In the genomic region with DNA sequence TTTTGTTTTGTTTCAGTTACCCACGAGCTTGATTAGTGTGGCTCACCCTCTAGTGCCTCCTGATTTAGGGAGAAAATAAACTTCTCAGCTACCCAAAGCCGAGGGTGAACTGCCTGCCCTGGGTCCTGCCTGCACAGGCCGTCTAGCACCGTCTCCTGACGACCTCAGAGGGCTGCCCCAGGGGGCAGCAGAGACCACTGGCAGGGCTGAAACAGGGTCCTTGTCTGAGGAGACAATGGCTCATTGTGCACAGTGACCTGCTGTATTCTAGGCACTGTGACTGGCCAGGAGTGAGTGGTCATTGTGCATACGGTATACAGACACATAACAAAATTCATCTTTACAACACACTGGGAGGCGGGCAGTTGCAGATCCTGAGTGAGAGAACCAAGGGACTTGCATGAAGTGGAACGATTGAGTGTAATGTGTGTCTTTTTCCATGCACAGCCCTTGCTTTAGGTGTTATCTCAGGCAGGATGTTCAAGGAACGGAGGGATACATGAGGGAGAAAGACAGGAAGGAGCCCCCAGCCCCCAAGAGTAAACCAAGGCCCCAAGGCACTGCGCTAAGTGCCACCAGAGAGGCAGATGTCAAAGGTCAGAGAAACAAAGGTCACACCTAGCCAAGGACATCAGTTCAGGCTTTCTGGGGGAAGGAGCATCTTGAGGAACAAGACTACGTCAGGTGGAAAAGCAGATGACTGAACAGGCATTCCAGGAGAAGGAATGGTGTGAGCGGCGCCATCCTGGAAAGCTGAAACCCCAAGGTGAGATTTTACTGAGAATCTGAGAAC, we compare ENCODE assay signal across 12 cellular contexts.
A peak's percentile ranks its signal among the peaks of the same experiment; 100 is the strongest.
DNase-seq lines count a peak whose midpoint lies in the region; ATAC-seq, FAIRE-seq and TF ChIP-seq lines count a peak whose summit lies in the region.
"Had no signal": no experiment of that assay in that cellular context is flagged by ENCODE, and none has a peak within 500 bp of the region (broad histone marks: within the 10 kb centered on the region; RNA-seq: fewer than 3 reads in every experiment).

No MANE protein-coding gene starts in this region.

- no peak overlapping the region for H3K9ac ChIP-seq in HepG2 (ENCODE audit: insufficient read depth, low read depth, low read length)

- DNase-seq in HepG2 (ENCODE audit: low spot score) (peak; percentile 60), right lobe of liver (no peak), chondrocyte (ENCODE audit: low spot score) (no peak), mucosa of descending colon (peak in 2 of 3 donors; percentile 28 to 30), NCI-H2171 treated with DMSO at 0.1 percent for 48 hours (lab: John Stamatoyannopoulos, UW) (no peak)
- DNase-seq: foreskin keratinocyte; NCI-H1694 treated with DMSO at 0.1 percent for 48 hours; SIG-M5; stimulated activated CD4-positive, alpha-beta T cell treated with anti-CD3 and anti-CD28 coated beads, Interleukin-4, amount 100 ng/mL, for 24 hours had no signal

- H3K27ac ChIP-seq in HepG2 (ENCODE audit: extremely low read length, insufficient read depth, low read length) (no peak overlapping the region), right lobe of liver (no peak overlapping the region)
- H3K27ac ChIP-seq: foreskin keratinocyte had no signal

- 0 out of 2 replicates have a peak, but pooled peaks have one; percentile 29 for TF ChIP-seq RAD21 in HepG2 (CRISPR knock-in tag; IDR thresholded peaks at IDR 0.05)

- no peaks in the 10 kb centered on the region for H3K9me3 ChIP-seq in HepG2 (ENCODE audit: low read length)
- H3K9me3 ChIP-seq in right lobe of liver = no peaks in the 10 kb centered on the region
- no peaks in the 10 kb centered on the region for H3K9me3 ChIP-seq in mucosa of descending colon

- TF ChIP-seq EP300 in HepG2 (IDR thresholded peaks at IDR 0.05; ENCODE audit: low read depth in 2 of 2, low read length in 2 of 2) = no peak
- no peak for TF ChIP-seq EP300 in HepG2 (CRISPR knock-in tag; IDR thresholded peaks at IDR 0.05; ENCODE audit: borderline replicate concordance)

- TF ChIP-seq POLR2A in HepG2 (IDR thresholded peaks at IDR 0.05; ENCODE audit: insufficient read depth in 1 of 2, low read depth in 2 of 2, low read length in 2 of 2) = no peak
- TF ChIP-seq POLR2A in right lobe of liver (IDR thresholded peaks at IDR 0.05) = no peak

- WGBS in HepG2 (ENCODE audit: low lambda C conversion rate) = 32% methylated on average over 13 of the region's 13 CpGs
- WGBS in right lobe of liver (ENCODE audit: insufficient coverage, low coverage, low lambda C conversion rate, missing lambda C conversion rate) = 89% methylated on average over 7 of the region's 13 CpGs

- no peak overlapping the region for H3K4me2 ChIP-seq in HepG2 (ENCODE audit: low read depth, low read length)

- peak; percentile 97 for ATAC-seq in HepG2
- ATAC-seq in right lobe of liver = no peak
- ATAC-seq in mucosa of descending colon = peak; percentile 36
- ATAC-seq in GM19397 (IDR thresholded peaks at IDR 0.05; ENCODE audit: unreplicated experiment) = no peak
- ATAC-seq in GM19023 (IDR thresholded peaks at IDR 0.05; ENCODE audit: unreplicated experiment) = no peak
- ATAC-seq in HG02870 (IDR thresholded peaks at IDR 0.05; ENCODE audit: unreplicated experiment) = no peak
- ATAC-seq: foreskin keratinocyte had no signal

- no peak overlapping the region for H2AFZ ChIP-seq in HepG2 (ENCODE audit: low read length)

- H3K4me1 ChIP-seq in HepG2 (ENCODE audit: insufficient read depth, low read length) = no peaks in the 10 kb centered on the region
- H3K4me1 ChIP-seq in right lobe of liver = no peaks in the 10 kb centered on the region
- peaks cover 5% of the 10 kb centered on the region for H3K4me1 ChIP-seq in mucosa of descending colon (ENCODE audit: low read depth)
- H3K4me1 ChIP-seq: foreskin keratinocyte had no signal

- CTCF ChIA-PET in HepG2 (lab: Yijun Ruan, JAX; ENCODE audit: low intra/inter-chr PET ratio, low total read pairs) = interaction anchor here (1.0 kb wide), 1 partner anchor 839 kb away, joined by 3 read pairs; no protein-coding TSS in a partner anchor

- H3K4me3 Mint-ChIP-seq in chondrocyte (ENCODE audit: unreplicated experiment) = no peak overlapping the region

- in situ Hi-C loops in HepG2 (cut with HindIII; ENCODE audit: extremely low pct_ligation_motif_present, low pct_unique_long_range_greater_than_20kb) = loop anchor here (5.0 kb wide), 1 partner anchor 840 kb away; no protein-coding TSS in a partner anchor

- no TSS peak for BruUV-seq in HepG2 (replicated peaks; lab: Mats Ljungman, UMichigan)

- no peaks in the 10 kb centered on the region for H3K9me3 Mint-ChIP-seq in chondrocyte (ENCODE audit: low read depth)

- no peak overlapping the region for H3K4me3 ChIP-seq in HepG2 (replicated peaks in 1 of 3; ENCODE audit: insufficient read depth in 1 of 3, low read depth in 2 of 3, low read length in 3 of 3)
- H3K4me3 ChIP-seq in right lobe of liver = no peak overlapping the region
- H3K4me3 ChIP-seq in mucosa of descending colon = no peak overlapping the region

- no peaks in the 10 kb centered on the region for H4K20me1 ChIP-seq in HepG2 (ENCODE audit: insufficient read depth, low read length)

- peaks cover 21% of the 10 kb centered on the region for H3K4me1 Mint-ChIP-seq in chondrocyte (ENCODE audit: low read depth)

- intact Hi-C loops in HepG2 (cut with micrococcal nuclease; ENCODE audit: unreplicated experiment) = loop anchor here (1.0 to 10.0 kb wide), 4 partner anchors 157 to 840 kb away; a partner anchor contains a TSS
- intact Hi-C loops in right lobe of liver (cut with DNase I) = no loop called here
- intact Hi-C loops in mucosa of descending colon (cut with DNase I, micrococcal nuclease) = no loop called here

- POLR2A ChIA-PET in HepG2 (lab: Yijun Ruan, JAX) = no interaction called here

- TF ChIP-seq CTCF in HepG2 (CRISPR knock-in tag; IDR thresholded peaks at IDR 0.05) = peak; percentile 84
- no peak for TF ChIP-seq CTCF in right lobe of liver (IDR thresholded peaks at IDR 0.05)
- peak; percentile 24 for TF ChIP-seq CTCF in chondrocyte (IDR thresholded peaks at IDR 0.05)
- no peak for TF ChIP-seq CTCF in mucosa of descending colon (IDR thresholded peaks at IDR 0.05)

- no peaks in the 10 kb centered on the region for H3K79me2 ChIP-seq in HepG2 (ENCODE audit: insufficient read depth, low read length)

- peaks cover 5% of the 10 kb centered on the region for H3K27me3 Mint-ChIP-seq in chondrocyte (ENCODE audit: low read depth)

- no peaks in the 10 kb centered on the region for H3K36me3 ChIP-seq in HepG2 (replicated peaks in 1 of 2; ENCODE audit: control insufficient read depth in 1 of 2, insufficient read depth in 2 of 2, low read length in 2 of 2)
- no peaks in the 10 kb centered on the region for H3K36me3 ChIP-seq in right lobe of liver
- H3K36me3 ChIP-seq in mucosa of descending colon (ENCODE audit: low read depth) = no peaks in the 10 kb centered on the region

- 0 out of 5 replicates have a peak, but pooled peaks cover 0 to 2% of the 10 kb centered on the region in 2 experiments for H3K27me3 ChIP-seq in HepG2 (ENCODE audit: control insufficient read depth in 1 of 2, insufficient read depth in 2 of 2, low read length in 2 of 2)
- H3K27me3 ChIP-seq in right lobe of liver = no peaks in the 10 kb centered on the region
- H3K27me3 ChIP-seq: foreskin keratinocyte had no signal

- FAIRE-seq in HepG2 (lab: Jason Lieb, UNC) = no peak

- H3K27ac Mint-ChIP-seq in chondrocyte (ENCODE audit: unreplicated experiment) = no peak overlapping the region

- H3K36me3 Mint-ChIP-seq in chondrocyte (ENCODE audit: low read depth) = no peaks in the 10 kb centered on the region

TF ChIP-seq in HepG2, 621 proteins besides CTCF, POLR2A, EP300 and RAD21 (continues in another document):
- TF ChIP-seq, protein P1, sequence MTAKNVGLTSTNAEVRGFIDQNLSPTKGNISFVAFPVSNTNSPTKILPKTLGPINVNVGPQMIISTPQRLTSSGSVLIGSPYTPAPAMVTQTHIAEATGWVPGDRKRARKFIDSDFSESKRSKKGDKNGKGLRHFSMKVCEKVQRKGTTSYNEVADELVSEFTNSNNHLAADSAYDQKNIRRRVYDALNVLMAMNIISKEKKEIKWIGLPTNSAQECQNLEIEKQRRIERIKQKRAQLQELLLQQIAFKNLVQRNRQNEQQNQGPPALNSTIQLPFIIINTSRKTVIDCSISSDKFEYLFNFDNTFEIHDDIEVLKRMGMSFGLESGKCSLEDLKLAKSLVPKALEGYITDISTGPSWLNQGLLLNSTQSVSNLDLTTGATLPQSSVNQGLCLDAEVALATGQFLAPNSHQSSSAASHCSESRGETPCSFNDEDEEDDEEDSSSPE (CRISPR knock-in tag; IDR thresholded peaks at IDR 0.05) = no peak
- TF ChIP-seq HNF4G (IDR thresholded peaks at IDR 0.05; ENCODE audit: borderline replicate concordance, low read depth, low read length) (no peak), HNF4G (CRISPR knock-in tag; IDR thresholded peaks at IDR 0.05; ENCODE audit: borderline replicate concordance, low read depth) (no peak), HMG20A (CRISPR knock-in tag; IDR thresholded peaks at IDR 0.05; ENCODE audit: borderline replicate concordance) (no peak), ZNF841 (CRISPR knock-in tag; IDR thresholded peaks at IDR 0.05; ENCODE audit: borderline replicate concordance) (no peak), MXD4 (CRISPR knock-in tag; IDR thresholded peaks at IDR 0.05) (no peak), ZSCAN20 (CRISPR knock-in tag; IDR thresholded peaks at IDR 0.05; ENCODE audit: borderline replicate concordance) (no peak), KMT2B (CRISPR knock-in tag; IDR thresholded peaks at IDR 0.05) (no peak), RXRA (CRISPR knock-in tag; IDR thresholded peaks at IDR 0.05) (0 out of 2 replicates have a peak, but pooled peaks have one; percentile 48), ZSCAN9 (CRISPR knock-in tag; IDR thresholded peaks at IDR 0.05; ENCODE audit: borderline replicate concordance) (no peak)
- TF ChIP-seq, protein P2, sequence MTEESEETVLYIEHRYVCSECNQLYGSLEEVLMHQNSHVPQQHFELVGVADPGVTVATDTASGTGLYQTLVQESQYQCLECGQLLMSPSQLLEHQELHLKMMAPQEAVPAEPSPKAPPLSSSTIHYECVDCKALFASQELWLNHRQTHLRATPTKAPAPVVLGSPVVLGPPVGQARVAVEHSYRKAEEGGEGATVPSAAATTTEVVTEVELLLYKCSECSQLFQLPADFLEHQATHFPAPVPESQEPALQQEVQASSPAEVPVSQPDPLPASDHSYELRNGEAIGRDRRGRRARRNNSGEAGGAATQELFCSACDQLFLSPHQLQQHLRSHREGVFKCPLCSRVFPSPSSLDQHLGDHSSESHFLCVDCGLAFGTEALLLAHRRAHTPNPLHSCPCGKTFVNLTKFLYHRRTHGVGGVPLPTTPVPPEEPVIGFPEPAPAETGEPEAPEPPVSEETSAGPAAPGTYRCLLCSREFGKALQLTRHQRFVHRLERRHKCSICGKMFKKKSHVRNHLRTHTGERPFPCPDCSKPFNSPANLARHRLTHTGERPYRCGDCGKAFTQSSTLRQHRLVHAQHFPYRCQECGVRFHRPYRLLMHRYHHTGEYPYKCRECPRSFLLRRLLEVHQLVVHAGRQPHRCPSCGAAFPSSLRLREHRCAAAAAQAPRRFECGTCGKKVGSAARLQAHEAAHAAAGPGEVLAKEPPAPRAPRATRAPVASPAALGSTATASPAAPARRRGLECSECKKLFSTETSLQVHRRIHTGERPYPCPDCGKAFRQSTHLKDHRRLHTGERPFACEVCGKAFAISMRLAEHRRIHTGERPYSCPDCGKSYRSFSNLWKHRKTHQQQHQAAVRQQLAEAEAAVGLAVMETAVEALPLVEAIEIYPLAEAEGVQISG (CRISPR knock-in tag; IDR thresholded peaks at IDR 0.05) = no peak

Comparison
In these comparisons a context has a peak if more than half of its experiments do, and no peak if none do; other contexts are left out.
1. ATAC-seq: peak in HepG2 (single experiment) and mucosa of descending colon (single experiment); none in right lobe of liver (0 of 4), GM19397 (single experiment), GM19023 (single experiment) and HG02870 (single experiment).
2. DNase-seq: peak in HepG2 (single experiment) and mucosa of descending colon (2 of 3); none in right lobe of liver (0 of 3), chondrocyte (single experiment) and NCI-H2171 treated with DMSO at 0.1 percent for 48 hours (single experiment).
3. CTCF ChIP-seq: peak in HepG2 (single experiment) and chondrocyte (single experiment); none in right lobe of liver (0 of 4) and mucosa of descending colon (single experiment).